2 cellular contexts compared by ENCODE assay signal in the genomic region with DNA sequence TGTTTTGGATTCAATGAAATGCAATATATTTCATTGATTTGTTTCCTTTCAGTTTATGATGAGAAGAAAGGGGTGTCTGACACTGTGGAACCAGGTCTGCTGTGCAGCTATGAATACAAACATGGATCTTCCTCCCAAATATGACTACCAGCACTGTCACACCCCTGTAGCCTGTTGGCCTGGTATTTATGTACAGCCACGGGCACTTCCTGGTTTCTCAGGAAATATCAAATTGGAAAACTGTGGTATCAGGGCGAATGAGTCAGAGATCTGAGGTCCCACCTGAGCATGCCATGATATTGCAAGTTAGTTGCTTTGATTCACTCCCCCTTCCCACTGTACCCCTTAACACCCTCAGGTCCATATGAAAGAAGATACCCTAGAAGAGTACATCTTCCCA.
A peak's percentile ranks its signal among the peaks of the same experiment; 100 is the strongest.
TF ChIP-seq lines count a peak whose summit lies in the region.

No MANE protein-coding gene starts in this region.

TF ChIP-seq in HCT116, 20 proteins besides CTCF, POLR2A, EP300 and RAD21:
- TF ChIP-seq, protein P1, sequence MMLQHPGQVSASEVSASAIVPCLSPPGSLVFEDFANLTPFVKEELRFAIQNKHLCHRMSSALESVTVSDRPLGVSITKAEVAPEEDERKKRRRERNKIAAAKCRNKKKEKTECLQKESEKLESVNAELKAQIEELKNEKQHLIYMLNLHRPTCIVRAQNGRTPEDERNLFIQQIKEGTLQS (IDR thresholded peaks at IDR 0.05), result no peak
- TF ChIP-seq, protein P2, sequence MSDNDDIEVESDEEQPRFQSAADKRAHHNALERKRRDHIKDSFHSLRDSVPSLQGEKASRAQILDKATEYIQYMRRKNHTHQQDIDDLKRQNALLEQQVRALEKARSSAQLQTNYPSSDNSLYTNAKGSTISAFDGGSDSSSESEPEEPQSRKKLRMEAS (IDR thresholded peaks at IDR 0.05), result peak; percentile 78
- no peak for TF ChIP-seq EZH2phosphoT487 (IDR thresholded peaks at IDR 0.05; ENCODE audit: borderline replicate concordance)
- TF ChIP-seq FOSL1 (IDR thresholded peaks at IDR 0.05; ENCODE audit: low read depth), result peak; percentile 89
- TF ChIP-seq SRF (IDR thresholded peaks at IDR 0.05; ENCODE audit: low read depth), result peak; percentile 86
- TF ChIP-seq YY1 (IDR thresholded peaks at IDR 0.05; ENCODE audit: extremely low read depth, insufficient replicate concordance, low read depth, low read length), result peak; percentile 55
- TF ChIP-seq, protein P3, sequence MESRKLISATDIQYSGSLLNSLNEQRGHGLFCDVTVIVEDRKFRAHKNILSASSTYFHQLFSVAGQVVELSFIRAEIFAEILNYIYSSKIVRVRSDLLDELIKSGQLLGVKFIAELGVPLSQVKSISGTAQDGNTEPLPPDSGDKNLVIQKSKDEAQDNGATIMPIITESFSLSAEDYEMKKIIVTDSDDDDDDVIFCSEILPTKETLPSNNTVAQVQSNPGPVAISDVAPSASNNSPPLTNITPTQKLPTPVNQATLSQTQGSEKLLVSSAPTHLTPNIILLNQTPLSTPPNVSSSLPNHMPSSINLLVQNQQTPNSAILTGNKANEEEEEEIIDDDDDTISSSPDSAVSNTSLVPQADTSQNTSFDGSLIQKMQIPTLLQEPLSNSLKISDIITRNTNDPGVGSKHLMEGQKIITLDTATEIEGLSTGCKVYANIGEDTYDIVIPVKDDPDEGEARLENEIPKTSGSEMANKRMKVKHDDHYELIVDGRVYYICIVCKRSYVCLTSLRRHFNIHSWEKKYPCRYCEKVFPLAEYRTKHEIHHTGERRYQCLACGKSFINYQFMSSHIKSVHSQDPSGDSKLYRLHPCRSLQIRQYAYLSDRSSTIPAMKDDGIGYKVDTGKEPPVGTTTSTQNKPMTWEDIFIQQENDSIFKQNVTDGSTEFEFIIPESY (IDR thresholded peaks at IDR 0.05; ENCODE audit: extremely low read depth, insufficient replicate concordance, low read length), result no peak
- TF ChIP-seq EGR1 (IDR thresholded peaks at IDR 0.05; ENCODE audit: low read depth), result no peak
- no peak for TF ChIP-seq EZH2 (IDR thresholded peaks at IDR 0.05)
- TF ChIP-seq CBX3 (IDR thresholded peaks at IDR 0.05; ENCODE audit: low read depth), result peak; percentile 92; the same call in 1 of the 2 replicates
- TF ChIP-seq TCF7L2 (IDR thresholded peaks at IDR 0.05; ENCODE audit: borderline replicate concordance, extremely low read depth, insufficient read depth, insufficient read length), result no peak
- TF ChIP-seq ZFX (IDR thresholded peaks at IDR 0.05), result no peak
- peak; percentile 72; the same call in 1 of the 2 replicates for TF ChIP-seq SIN3A (IDR thresholded peaks at IDR 0.05; ENCODE audit: low read depth)
- no peak for TF ChIP-seq ZNF274 (IDR thresholded peaks at IDR 0.05; ENCODE audit: low read depth, low read length)
- peak; percentile 88 for TF ChIP-seq JUND (IDR thresholded peaks at IDR 0.05)
- peak; percentile 52 for TF ChIP-seq POLR2AphosphoS5 (IDR thresholded peaks at IDR 0.05; ENCODE audit: low read depth, low read length)
- peak; percentile 94 for TF ChIP-seq SP1 (IDR thresholded peaks at IDR 0.05; ENCODE audit: low read depth)
- peak; percentile 89; the same call in 1 of the 2 replicates for TF ChIP-seq ELF1 (IDR thresholded peaks at IDR 0.05; ENCODE audit: borderline replicate concordance, low read depth)
- TF ChIP-seq CEBPB (IDR thresholded peaks at IDR 0.05; ENCODE audit: low read depth), result peak; percentile 71; the same call in 1 of the 2 replicates
- TF ChIP-seq, protein P4, sequence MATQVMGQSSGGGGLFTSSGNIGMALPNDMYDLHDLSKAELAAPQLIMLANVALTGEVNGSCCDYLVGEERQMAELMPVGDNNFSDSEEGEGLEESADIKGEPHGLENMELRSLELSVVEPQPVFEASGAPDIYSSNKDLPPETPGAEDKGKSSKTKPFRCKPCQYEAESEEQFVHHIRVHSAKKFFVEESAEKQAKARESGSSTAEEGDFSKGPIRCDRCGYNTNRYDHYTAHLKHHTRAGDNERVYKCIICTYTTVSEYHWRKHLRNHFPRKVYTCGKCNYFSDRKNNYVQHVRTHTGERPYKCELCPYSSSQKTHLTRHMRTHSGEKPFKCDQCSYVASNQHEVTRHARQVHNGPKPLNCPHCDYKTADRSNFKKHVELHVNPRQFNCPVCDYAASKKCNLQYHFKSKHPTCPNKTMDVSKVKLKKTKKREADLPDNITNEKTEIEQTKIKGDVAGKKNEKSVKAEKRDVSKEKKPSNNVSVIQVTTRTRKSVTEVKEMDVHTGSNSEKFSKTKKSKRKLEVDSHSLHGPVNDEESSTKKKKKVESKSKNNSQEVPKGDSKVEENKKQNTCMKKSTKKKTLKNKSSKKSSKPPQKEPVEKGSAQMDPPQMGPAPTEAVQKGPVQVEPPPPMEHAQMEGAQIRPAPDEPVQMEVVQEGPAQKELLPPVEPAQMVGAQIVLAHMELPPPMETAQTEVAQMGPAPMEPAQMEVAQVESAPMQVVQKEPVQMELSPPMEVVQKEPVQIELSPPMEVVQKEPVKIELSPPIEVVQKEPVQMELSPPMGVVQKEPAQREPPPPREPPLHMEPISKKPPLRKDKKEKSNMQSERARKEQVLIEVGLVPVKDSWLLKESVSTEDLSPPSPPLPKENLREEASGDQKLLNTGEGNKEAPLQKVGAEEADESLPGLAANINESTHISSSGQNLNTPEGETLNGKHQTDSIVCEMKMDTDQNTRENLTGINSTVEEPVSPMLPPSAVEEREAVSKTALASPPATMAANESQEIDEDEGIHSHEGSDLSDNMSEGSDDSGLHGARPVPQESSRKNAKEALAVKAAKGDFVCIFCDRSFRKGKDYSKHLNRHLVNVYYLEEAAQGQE (IDR thresholded peaks at IDR 0.05; ENCODE audit: low read depth), result no peak

TF ChIP-seq in GM23338, 12 proteins besides CTCF, POLR2A, EP300 and RAD21:
- TF ChIP-seq NANOG (IDR thresholded peaks at IDR 0.05; ENCODE audit: borderline replicate concordance) (no peak), POLR2AphosphoS5 (IDR thresholded peaks at IDR 0.05; ENCODE audit: low read depth) (no peak), ZNF331 (CRISPR knock-in tag; IDR thresholded peaks at IDR 0.05; ENCODE audit: low read depth) (no peak), JUNB (IDR thresholded peaks at IDR 0.05; ENCODE audit: unreplicated experiment) (no peak), EZH2 (IDR thresholded peaks at IDR 0.05; ENCODE audit: low read depth, unreplicated experiment) (no peak), STAT1 (IDR thresholded peaks at IDR 0.05; ENCODE audit: unreplicated experiment) (no peak), CREB1 (CRISPR knock-in tag; IDR thresholded peaks at IDR 0.05; ENCODE audit: low read depth) (no peak), EZH2phosphoT487 (IDR thresholded peaks at IDR 0.05; ENCODE audit: unreplicated experiment) (no peak), ZNF114 (CRISPR knock-in tag; IDR thresholded peaks at IDR 0.05) (no peak)
- TF ChIP-seq, protein P5, sequence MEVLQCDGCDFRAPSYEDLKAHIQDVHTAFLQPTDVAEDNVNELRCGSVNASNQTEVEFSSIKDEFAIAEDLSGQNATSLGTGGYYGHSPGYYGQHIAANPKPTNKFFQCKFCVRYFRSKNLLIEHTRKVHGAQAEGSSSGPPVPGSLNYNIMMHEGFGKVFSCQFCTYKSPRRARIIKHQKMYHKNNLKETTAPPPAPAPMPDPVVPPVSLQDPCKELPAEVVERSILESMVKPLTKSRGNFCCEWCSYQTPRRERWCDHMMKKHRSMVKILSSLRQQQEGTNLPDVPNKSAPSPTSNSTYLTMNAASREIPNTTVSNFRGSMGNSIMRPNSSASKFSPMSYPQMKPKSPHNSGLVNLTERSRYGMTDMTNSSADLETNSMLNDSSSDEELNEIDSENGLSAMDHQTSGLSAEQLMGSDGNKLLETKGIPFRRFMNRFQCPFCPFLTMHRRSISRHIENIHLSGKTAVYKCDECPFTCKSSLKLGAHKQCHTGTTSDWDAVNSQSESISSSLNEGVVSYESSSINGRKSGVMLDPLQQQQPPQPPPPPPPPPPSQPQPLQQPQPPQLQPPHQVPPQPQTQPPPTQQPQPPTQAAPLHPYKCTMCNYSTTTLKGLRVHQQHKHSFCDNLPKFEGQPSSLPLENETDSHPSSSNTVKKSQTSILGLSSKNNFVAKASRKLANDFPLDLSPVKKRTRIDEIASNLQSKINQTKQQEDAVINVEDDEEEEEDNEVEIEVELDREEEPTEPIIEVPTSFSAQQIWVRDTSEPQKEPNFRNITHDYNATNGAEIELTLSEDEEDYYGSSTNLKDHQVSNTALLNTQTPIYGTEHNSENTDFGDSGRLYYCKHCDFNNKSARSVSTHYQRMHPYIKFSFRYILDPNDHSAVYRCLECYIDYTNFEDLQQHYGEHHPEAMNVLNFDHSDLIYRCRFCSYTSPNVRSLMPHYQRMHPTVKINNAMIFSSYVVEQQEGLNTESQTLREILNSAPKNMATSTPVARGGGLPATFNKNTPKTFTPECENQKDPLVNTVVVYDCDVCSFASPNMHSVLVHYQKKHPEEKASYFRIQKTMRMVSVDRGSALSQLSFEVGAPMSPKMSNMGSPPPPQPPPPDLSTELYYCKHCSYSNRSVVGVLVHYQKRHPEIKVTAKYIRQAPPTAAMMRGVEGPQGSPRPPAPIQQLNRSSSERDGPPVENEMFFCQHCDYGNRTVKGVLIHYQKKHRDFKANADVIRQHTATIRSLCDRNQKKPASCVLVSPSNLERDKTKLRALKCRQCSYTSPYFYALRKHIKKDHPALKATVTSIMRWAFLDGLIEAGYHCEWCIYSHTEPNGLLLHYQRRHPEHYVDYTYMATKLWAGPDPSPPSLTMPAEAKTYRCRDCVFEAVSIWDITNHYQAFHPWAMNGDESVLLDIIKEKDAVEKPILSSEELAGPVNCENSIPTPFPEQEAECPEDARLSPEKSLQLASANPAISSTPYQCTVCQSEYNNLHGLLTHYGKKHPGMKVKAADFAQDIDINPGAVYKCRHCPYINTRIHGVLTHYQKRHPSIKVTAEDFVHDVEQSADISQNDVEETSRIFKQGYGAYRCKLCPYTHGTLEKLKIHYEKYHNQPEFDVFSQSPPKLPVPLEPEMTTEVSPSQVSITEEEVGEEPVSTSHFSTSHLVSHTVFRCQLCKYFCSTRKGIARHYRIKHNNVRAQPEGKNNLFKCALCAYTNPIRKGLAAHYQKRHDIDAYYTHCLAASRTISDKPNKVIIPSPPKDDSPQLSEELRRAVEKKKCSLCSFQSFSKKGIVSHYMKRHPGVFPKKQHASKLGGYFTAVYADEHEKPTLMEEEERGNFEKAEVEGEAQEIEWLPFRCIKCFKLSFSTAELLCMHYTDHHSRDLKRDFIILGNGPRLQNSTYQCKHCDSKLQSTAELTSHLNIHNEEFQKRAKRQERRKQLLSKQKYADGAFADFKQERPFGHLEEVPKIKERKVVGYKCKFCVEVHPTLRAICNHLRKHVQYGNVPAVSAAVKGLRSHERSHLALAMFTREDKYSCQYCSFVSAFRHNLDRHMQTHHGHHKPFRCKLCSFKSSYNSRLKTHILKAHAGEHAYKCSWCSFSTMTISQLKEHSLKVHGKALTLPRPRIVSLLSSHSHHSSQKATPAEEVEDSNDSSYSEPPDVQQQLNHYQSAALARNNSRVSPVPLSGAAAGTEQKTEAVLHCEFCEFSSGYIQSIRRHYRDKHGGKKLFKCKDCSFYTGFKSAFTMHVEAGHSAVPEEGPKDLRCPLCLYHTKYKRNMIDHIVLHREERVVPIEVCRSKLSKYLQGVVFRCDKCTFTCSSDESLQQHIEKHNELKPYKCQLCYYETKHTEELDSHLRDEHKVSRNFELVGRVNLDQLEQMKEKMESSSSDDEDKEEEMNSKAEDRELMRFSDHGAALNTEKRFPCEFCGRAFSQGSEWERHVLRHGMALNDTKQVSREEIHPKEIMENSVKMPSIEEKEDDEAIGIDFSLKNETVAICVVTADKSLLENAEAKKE (CRISPR knock-in tag; IDR thresholded peaks at IDR 0.05), result no peak
- TF ChIP-seq, protein P6, sequence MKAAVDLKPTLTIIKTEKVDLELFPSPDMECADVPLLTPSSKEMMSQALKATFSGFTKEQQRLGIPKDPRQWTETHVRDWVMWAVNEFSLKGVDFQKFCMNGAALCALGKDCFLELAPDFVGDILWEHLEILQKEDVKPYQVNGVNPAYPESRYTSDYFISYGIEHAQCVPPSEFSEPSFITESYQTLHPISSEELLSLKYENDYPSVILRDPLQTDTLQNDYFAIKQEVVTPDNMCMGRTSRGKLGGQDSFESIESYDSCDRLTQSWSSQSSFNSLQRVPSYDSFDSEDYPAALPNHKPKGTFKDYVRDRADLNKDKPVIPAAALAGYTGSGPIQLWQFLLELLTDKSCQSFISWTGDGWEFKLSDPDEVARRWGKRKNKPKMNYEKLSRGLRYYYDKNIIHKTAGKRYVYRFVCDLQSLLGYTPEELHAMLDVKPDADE (IDR thresholded peaks at IDR 0.05), result no peak
- TF ChIP-seq, protein P4 (IDR thresholded peaks at IDR 0.05; ENCODE audit: unreplicated experiment), result no peak
